In genomic region chr11:122717264-122717867, GRCh38 we compare ENCODE assay signal across 8 cellular contexts.
DNase-seq lines count a peak whose midpoint lies in the region; ATAC-seq lines count a peak whose summit lies in the region.

No MANE protein-coding gene starts in this region.

- no peaks in the 10 kb centered on the region for H3K27me3 Mint-ChIP-seq in CD4-positive, CD25-positive, alpha-beta regulatory T cell

- ATAC-seq in CD4-positive, CD25-positive, alpha-beta regulatory T cell (ENCODE audit: low read depth in 2 of 2) = peak; percentile 43 to 67
- ATAC-seq in GM19328 (IDR thresholded peaks at IDR 0.05; ENCODE audit: unreplicated experiment) = peak; percentile 79
- peak; percentile 82 for ATAC-seq in HG03196 (IDR thresholded peaks at IDR 0.05; ENCODE audit: unreplicated experiment)

- no peaks in the 10 kb centered on the region for H3K27me3 ChIP-seq in CD4-positive, CD25-positive, alpha-beta regulatory T cell (ENCODE audit: control insufficient read depth, insufficient read depth, low read length)

- no peak overlapping the region for H3K4me3 ChIP-seq in CD4-positive, CD25-positive, alpha-beta regulatory T cell (ENCODE audit: low read depth, low read length)

- peak overlapping the region; percentile 62 to 87 (median 74) for H3K27ac Mint-ChIP-seq in CD4-positive, CD25-positive, alpha-beta regulatory T cell

- peaks cover 5% of the 10 kb centered on the region for H3K36me3 ChIP-seq in CD4-positive, CD25-positive, alpha-beta regulatory T cell (ENCODE audit: control insufficient read depth, insufficient read depth, low read length)

- H3K9me3 ChIP-seq in CD4-positive, CD25-positive, alpha-beta regulatory T cell (ENCODE audit: control insufficient read depth in 2 of 2, low read length in 2 of 2) = no peaks in the 10 kb centered on the region

- H3K27ac ChIP-seq in CD4-positive, CD25-positive, alpha-beta regulatory T cell (ENCODE audit: insufficient read depth, low read length, poor library complexity, severe bottlenecking) = peak overlapping the region; percentile 63

- peaks cover 28% of the 10 kb centered on the region for H3K4me1 ChIP-seq in CD4-positive, CD25-positive, alpha-beta regulatory T cell (ENCODE audit: control insufficient read depth, insufficient read depth, low read length, poor library complexity, severe bottlenecking)

- H3K4me3 Mint-ChIP-seq in CD4-positive, CD25-positive, alpha-beta regulatory T cell = peak overlapping the region in 2 of 4 donors; percentile 50 to 79

- peaks cover 23% of the 10 kb centered on the region for H3K36me3 Mint-ChIP-seq in CD4-positive, CD25-positive, alpha-beta regulatory T cell

- peak in 1 of 3 donors; percentile 79 for DNase-seq in CD4-positive, CD25-positive, alpha-beta regulatory T cell
- DNase-seq in activated CD8-positive, alpha-beta memory T cell treated with anti-CD3 and anti-CD28 coated beads, Interleukin-2, amount 50 U/mL, for 4 hours = peak; percentile 24
- peak; percentile 38 to 51 for DNase-seq in stimulated activated CD8-positive, alpha-beta memory T cell treated with anti-CD3 and anti-CD28 coated beads, Interleukin-7, amount 100 ng/mL, for 4 hours (ENCODE audit: low read depth in 2 of 2)
- DNase-seq in NCI-H128 (lab: John Stamatoyannopoulos, UW; ENCODE audit: unreplicated experiment) = no peak
- DNase-seq in NCI-H1092 treated with DMSO at 0.1 percent for 48 hours (lab: John Stamatoyannopoulos, UW) = no peak
- DNase-seq in COLO829 (ENCODE audit: low spot score) = no peak

- H3K9me3 Mint-ChIP-seq in CD4-positive, CD25-positive, alpha-beta regulatory T cell = no peaks in the 10 kb centered on the region

- peaks cover 19 to 91% (median 54%) of the 10 kb centered on the region in 4 donors for H3K4me1 Mint-ChIP-seq in CD4-positive, CD25-positive, alpha-beta regulatory T cell

Comparison
In these comparisons a context has a peak if more than half of its experiments do, and no peak if none do; other contexts are left out.
1. DNase-seq: peak in activated CD8-positive, alpha-beta memory T cell treated with anti-CD3 and anti-CD28 coated beads, Interleukin-2, amount 50 U/mL, for 4 hours (single experiment) and stimulated activated CD8-positive, alpha-beta memory T cell treated with anti-CD3 and anti-CD28 coated beads, Interleukin-7, amount 100 ng/mL, for 4 hours (2 of 2); none in NCI-H128 (single experiment), NCI-H1092 treated with DMSO at 0.1 percent for 48 hours (single experiment) and COLO829 (single experiment).
2. Peak in every context shown above with its lines, with median percentiles within 50 percentile points of each other: ATAC-seq.